17 cellular contexts compared by ENCODE assay signal in the genomic region with DNA sequence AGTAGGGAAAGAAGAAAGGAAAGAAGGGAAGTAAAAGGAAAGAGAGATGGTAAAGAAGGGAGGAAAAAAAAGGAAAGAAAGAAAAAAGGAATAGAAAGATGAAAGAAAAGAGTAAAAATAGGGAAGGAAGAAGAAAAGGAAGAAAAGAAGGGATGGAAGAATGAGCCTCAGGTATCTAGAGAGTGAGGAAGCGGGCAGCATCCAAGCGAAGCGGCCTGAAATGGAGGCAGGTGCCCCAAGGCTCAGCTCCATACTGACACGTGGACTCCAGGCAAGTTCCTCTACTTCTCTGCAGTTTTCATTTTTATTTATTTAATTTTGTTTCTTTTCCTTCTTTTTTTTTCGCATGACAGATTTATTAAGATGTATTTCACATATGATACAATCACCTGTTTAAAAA.
"Had no signal": no experiment of that assay in that cellular context is flagged by ENCODE, and none has a peak within 500 bp of the region (broad histone marks: within the 10 kb centered on the region; RNA-seq: fewer than 3 reads in every experiment).

No MANE protein-coding gene starts in this region.

- H3K36me3 ChIP-seq: gastrocnemius medialis, prostate gland had no signal

- H3K27ac Mint-ChIP-seq: activated CD4-positive, alpha-beta T cell treated with anti-CD3 and anti-CD28 coated beads, Interleukin-2, amount 10 ng/mL, durations not matched to agents 7 days and 5 days; activated T-cell treated with anti-CD3 and anti-CD28 coated beads, Interleukin-2, amount 50 U/mL, for 24 hours had no signal

- H3K9me3 ChIP-seq: ascending aorta, gastrocnemius medialis, left lung, prostate gland, right atrium auricular region, suprapubic skin, vagina had no signal

- H3K27ac ChIP-seq: ascending aorta, coronary artery, gastrocnemius medialis, left lung, prostate gland, right atrium auricular region, suprapubic skin, vagina had no signal

- H3K9me3 Mint-ChIP-seq: activated CD4-positive, alpha-beta T cell treated with anti-CD3 and anti-CD28 coated beads, Interleukin-2, amount 10 ng/mL, durations not matched to agents 7 days and 5 days; activated T-cell treated with anti-CD3 and anti-CD28 coated beads, Interleukin-2, amount 50 U/mL, for 24 hours had no signal

- H3K4me1 ChIP-seq: ascending aorta, left lung, prostate gland, right atrium auricular region, suprapubic skin, vagina had no signal

- DNase-seq: activated CD4-positive, alpha-beta T cell treated with anti-CD3 and anti-CD28 coated beads, Interleukin-2, amount 10 ng/mL, durations not matched to agents 7 days and 5 days; activated effector memory CD4-positive, alpha-beta T cell treated with Interleukin-2 at 50 U/mL for 16 hours; activated T-cell treated with anti-CD3 and anti-CD28 coated beads, Interleukin-2, amount 50 U/mL, for 24 hours; gastrocnemius medialis; head of caudate nucleus; left lung; mammary epithelial cell; stimulated activated CD4-positive, alpha-beta T cell treated with anti-CD3 and anti-CD28 coated beads, Interleukin-2, amount 100 ng/mL, for 24 hours; stimulated activated naive CD8-positive, alpha-beta T cell treated with anti-CD3 and anti-CD28 coated beads, Interleukin-15, amount 100 ng/mL, for 72 hours; T-helper 9 cell; trophoblast cell had no signal

- ATAC-seq: gastrocnemius medialis; left lung; stimulated activated naive CD8-positive, alpha-beta T cell treated with anti-CD3 and anti-CD28 coated beads, Interleukin-15, amount 100 ng/mL, for 72 hours had no signal

- H3K4me3 ChIP-seq: ascending aorta, coronary artery, gastrocnemius medialis, left lung, prostate gland, right atrium auricular region, suprapubic skin, vagina had no signal

- H3K27me3 Mint-ChIP-seq: activated CD4-positive, alpha-beta T cell treated with anti-CD3 and anti-CD28 coated beads, Interleukin-2, amount 10 ng/mL, durations not matched to agents 7 days and 5 days; activated T-cell treated with anti-CD3 and anti-CD28 coated beads, Interleukin-2, amount 50 U/mL, for 24 hours; stimulated activated naive CD8-positive, alpha-beta T cell treated with anti-CD3 and anti-CD28 coated beads, Interleukin-15, amount 100 ng/mL, for 72 hours had no signal

- H3K27me3 ChIP-seq: ascending aorta, gastrocnemius medialis, left lung, right atrium auricular region, suprapubic skin, vagina had no signal

- H3K4me3 Mint-ChIP-seq: activated CD4-positive, alpha-beta T cell treated with anti-CD3 and anti-CD28 coated beads, Interleukin-2, amount 10 ng/mL, durations not matched to agents 7 days and 5 days; activated T-cell treated with anti-CD3 and anti-CD28 coated beads, Interleukin-2, amount 50 U/mL, for 24 hours; stimulated activated naive CD8-positive, alpha-beta T cell treated with anti-CD3 and anti-CD28 coated beads, Interleukin-15, amount 100 ng/mL, for 72 hours had no signal
